In genomic region chr6:153126218-153126617, GRCh38 we compare ENCODE assay signal across 26 cellular contexts. TPM values are rescaled to one million over a fixed set of nuclear protein-coding genes. Genes with fewer than 3 reads are reported as not detected.
"Had no signal": no experiment of that assay in that cellular context is flagged by ENCODE, and none has a peak within 500 bp of the region (broad histone marks: within the 10 kb centered on the region; RNA-seq: fewer than 3 reads in every experiment).

No MANE protein-coding gene starts in this region.

- H3K36me3 ChIP-seq: neutrophil, pancreas, right lobe of liver, sigmoid colon, stomach, thoracic aorta, thyroid gland, tibial nerve, upper lobe of left lung, vagina had no signal

- H3K27me3 ChIP-seq: right lobe of liver, thyroid gland, vagina had no signal

- H3K4me3 ChIP-seq: pancreas, psoas muscle, right lobe of liver, sigmoid colon, stomach, thoracic aorta, thyroid gland, tibial nerve, upper lobe of left lung, vagina had no signal

- H3K9me3 ChIP-seq: neutrophil, pancreas, psoas muscle, right lobe of liver, sigmoid colon, stomach, thoracic aorta, thyroid gland, tibial nerve, upper lobe of left lung, vagina had no signal

- H3K4me3 Mint-ChIP-seq: natural killer cell treated with Interleukin-12 subunit alpha and Interleukin-12 subunit beta and Interleukin-15 and Interleukin-18, amount 100 ng/mL, for 72 hours; nephron progenitor cell; neural crest cell; stimulated activated effector memory CD8-positive, alpha-beta T cell treated with anti-CD3 and anti-CD28 coated beads, Interleukin-12 subunit alpha, Interleukin-12 subunit beta, amount 100 ng/mL, for 72 hours; stimulated activated naive B cell treated with anti-CD40 and anti-IgM and Interleukin-4, amounts not matched to agents 10 μg/mL and 1 μg/mL and 100 μg/mL, for 72 hours; stimulated activated naive CD8-positive, alpha-beta T cell treated with anti-CD3 and anti-CD28 coated beads, Interleukin-15, Interleukin-2, amounts not matched to agents 100 ng/mL and 50 ng/mL, for 24 hours had no signal

- H3K27ac Mint-ChIP-seq: natural killer cell treated with Interleukin-12 subunit alpha and Interleukin-12 subunit beta and Interleukin-15 and Interleukin-18, amount 100 ng/mL, for 72 hours; nephron progenitor cell; stimulated activated effector memory CD8-positive, alpha-beta T cell treated with anti-CD3 and anti-CD28 coated beads, Interleukin-12 subunit alpha, Interleukin-12 subunit beta, amount 100 ng/mL, for 72 hours; stimulated activated naive B cell treated with anti-CD40 and anti-IgM and Interleukin-4, amounts not matched to agents 10 μg/mL and 1 μg/mL and 100 μg/mL, for 72 hours; stimulated activated naive CD8-positive, alpha-beta T cell treated with anti-CD3 and anti-CD28 coated beads, Interleukin-15, Interleukin-2, amounts not matched to agents 100 ng/mL and 50 ng/mL, for 24 hours had no signal

- DNase-seq: nephron progenitor cell; nucleus accumbens; pancreas; psoas muscle; right cardiac atrium; right lobe of liver; sigmoid colon; small intestine; stimulated activated CD4-positive, alpha-beta T cell treated with anti-CD3 and anti-CD28 coated beads, Interleukin-15, amount 100 ng/mL, for 24 hours; stimulated activated CD4-positive, alpha-beta T cell treated with anti-CD3 and anti-CD28 coated beads, Interleukin-2, amount 100 ng/mL, for 24 hours; stimulated activated CD4-positive, alpha-beta T cell treated with anti-CD3 and anti-CD28 coated beads, Interleukin-2, amount 100 ng/mL, for 48 hours; stimulated activated CD4-positive, alpha-beta T cell treated with anti-CD3 and anti-CD28 coated beads, Interleukin-4, amount 100 ng/mL, for 24 hours; stimulated activated naive B cell treated with anti-CD40 and anti-IgM and Interleukin-4, amounts not matched to agents 10 μg/mL and 1 μg/mL and 100 μg/mL, for 72 hours; stimulated activated naive CD4-positive, alpha-beta T cell treated with Interleukin-2 at 50 U/mL for 16 hours; stomach; thyroid gland; trophoblast cell; upper lobe of left lung had no signal

- H3K36me3 Mint-ChIP-seq: natural killer cell treated with Interleukin-12 subunit alpha and Interleukin-12 subunit beta and Interleukin-15 and Interleukin-18, amount 100 ng/mL, for 72 hours; stimulated activated effector memory CD8-positive, alpha-beta T cell treated with anti-CD3 and anti-CD28 coated beads, Interleukin-12 subunit alpha, Interleukin-12 subunit beta, amount 100 ng/mL, for 72 hours; stimulated activated naive B cell treated with anti-CD40 and anti-IgM and Interleukin-4, amounts not matched to agents 10 μg/mL and 1 μg/mL and 100 μg/mL, for 72 hours had no signal

- H3K27ac ChIP-seq: neutrophil, pancreas, psoas muscle, right lobe of liver, sigmoid colon, stomach, thoracic aorta, thyroid gland, tibial nerve, upper lobe of left lung, vagina had no signal

- H3K9me3 Mint-ChIP-seq: natural killer cell treated with Interleukin-12 subunit alpha and Interleukin-12 subunit beta and Interleukin-15 and Interleukin-18, amount 100 ng/mL, for 72 hours; nephron progenitor cell; neural crest cell; stimulated activated effector memory CD8-positive, alpha-beta T cell treated with anti-CD3 and anti-CD28 coated beads, Interleukin-12 subunit alpha, Interleukin-12 subunit beta, amount 100 ng/mL, for 72 hours; stimulated activated naive B cell treated with anti-CD40 and anti-IgM and Interleukin-4, amounts not matched to agents 10 μg/mL and 1 μg/mL and 100 μg/mL, for 72 hours; stimulated activated naive CD8-positive, alpha-beta T cell treated with anti-CD3 and anti-CD28 coated beads, Interleukin-15, Interleukin-2, amounts not matched to agents 100 ng/mL and 50 ng/mL, for 24 hours had no signal

RNA-seq across cellular contexts. Expression of gene RGS17, which starts 4.9 kb away (rescaled TPM):
- total RNA-seq: right lobe of liver had no signal
